ENCODE assay signal across 29 cellular contexts in genomic region chr20:52076164-52076563, GRCh38.
DNase-seq lines count a peak whose midpoint lies in the region; FAIRE-seq and TF ChIP-seq lines count a peak whose summit lies in the region.
"Had no signal": no experiment of that assay in that cellular context is flagged by ENCODE, and none has a peak within 500 bp of the region (broad histone marks: within the 10 kb centered on the region; RNA-seq: fewer than 3 reads in every experiment).

No MANE protein-coding gene starts in this region.

- FAIRE-seq in urothelium cell line (lab: Jason Lieb, UNC), result no peak
- FAIRE-seq: frontal cortex, G401.6 had no signal

- no peaks in the 10 kb centered on the region for H3K9me3 ChIP-seq in esophagus squamous epithelium
- H3K9me3 ChIP-seq: adrenal gland, BLaER1, lower lobe of right lung, transverse colon had no signal

- H3K36me3 ChIP-seq in esophagus squamous epithelium, result peaks cover 0 to 6% (median 0%) of the 10 kb centered on the region in 3 donors
- H3K36me3 ChIP-seq: adrenal gland, BLaER1, lower lobe of right lung, transverse colon had no signal

- no peaks in the 10 kb centered on the region for H3K27me3 ChIP-seq in esophagus squamous epithelium
- H3K27me3 ChIP-seq: adrenal gland, BLaER1, transverse colon had no signal

- intact Hi-C loops in esophagus squamous epithelium (cut with DNase I), result no loop called here

- peaks cover 0 to 2% (median 0%) of the 10 kb centered on the region in 3 donors for H3K4me1 ChIP-seq in esophagus squamous epithelium
- H3K4me1 ChIP-seq: adrenal gland, lower lobe of right lung, transverse colon had no signal

- H3K27ac ChIP-seq in esophagus squamous epithelium, result no peak overlapping the region
- H3K27ac ChIP-seq: adrenal gland, BLaER1, epithelial cell of prostate, lower lobe of right lung, PC-9, transverse colon had no signal

- WGBS in esophagus squamous epithelium, 2 donors, result 86 to 97% methylated on average over 2 of the region's 2 CpGs

- DNase-seq in AG10803 (ENCODE audit: low read depth), result peak; percentile 6
- DNase-seq in LNCaP clone FGC (ENCODE audit: low read depth), result peak; percentile 17
- peak; percentile 48 for DNase-seq in astrocyte of the spinal cord (ENCODE audit: low read depth, low spot score)
- peak; percentile 17 for DNase-seq in fibroblast of peridontal ligament (ENCODE audit: extremely low read depth)
- DNase-seq in esophagus squamous epithelium (lab: John Stamatoyannopoulos, UW), result no peak
- no peak for DNase-seq in midbrain (lab: John Stamatoyannopoulos, UW)
- no peak for DNase-seq in A172 (ENCODE audit: low spot score)
- no peak for DNase-seq in urothelium cell line (ENCODE audit: low spot score)
- DNase-seq: ACHN; activated CD4-positive, alpha-beta T cell treated with anti-CD3 and anti-CD28 coated beads, Interleukin-2, amount 50 U/mL, for 48 hours; activated CD4-positive, CD25-positive, alpha-beta regulatory T cell treated with anti-CD3 and anti-CD28 coated beads, Interleukin-2, amount 50 U/mL, for 72 hours; activated CD8-positive, alpha-beta memory T cell treated with anti-CD3 and anti-CD28 coated beads, Interleukin-2, amount 50 U/mL, for 4 hours; activated naive CD4-positive, alpha-beta T cell treated with Interleukin-2 at 50 U/mL for 16 hours; adrenal gland; DMS53; effector CD8-positive, alpha-beta T cell; lower lobe of right lung; natural killer cell; NCI-H526; NK-92 treated with Interleukin-12 subunit alpha and Interleukin-12 subunit beta, amount 100 ng/mL, for 24 hours; nucleus accumbens; PC-9; stimulated activated CD4-positive, alpha-beta T cell treated with anti-CD3 and anti-CD28 coated beads, Interleukin-15, amount 100 ng/mL, for 24 hours; stimulated activated CD4-positive, alpha-beta T cell treated with anti-CD3 and anti-CD28 coated beads, Interleukin-4, amount 100 ng/mL, for 4 hours; transverse colon had no signal

- no peak for TF ChIP-seq POLR2A in esophagus squamous epithelium (IDR thresholded peaks at IDR 0.05)

- TF ChIP-seq CTCF in AG10803 (conservative IDR thresholded peaks at IDR 0.05; ENCODE audit: low read length), result no peak
- TF ChIP-seq CTCF in LNCaP clone FGC (IDR thresholded peaks at IDR 0.05; ENCODE audit: control insufficient read depth, extremely low read depth, insufficient read depth), result no peak
- TF ChIP-seq CTCF in astrocyte of the spinal cord (IDR thresholded peaks at IDR 0.05; ENCODE audit: low read depth, low read length), result no peak
- no peak for TF ChIP-seq CTCF in esophagus squamous epithelium (IDR thresholded peaks at IDR 0.05)

- in situ Hi-C loops in astrocyte of the spinal cord (cut with HindIII; ENCODE audit: low sequenced_read_pairs), result no loop called here

- no peak overlapping the region for H3K4me3 ChIP-seq in AG10803 (ENCODE audit: low read length)
- no peak overlapping the region for H3K4me3 ChIP-seq in LNCaP clone FGC (ENCODE audit: low read depth, low read length)
- no peak overlapping the region for H3K4me3 ChIP-seq in astrocyte of the spinal cord (ENCODE audit: low read depth, low read length)
- H3K4me3 ChIP-seq in esophagus squamous epithelium, result no peak overlapping the region
- H3K4me3 ChIP-seq: adrenal gland, BLaER1, lower lobe of right lung, PC-9, transverse colon had no signal

Comparison
In these comparisons a context has a peak if more than half of its experiments do, and no peak if none do; other contexts are left out.
1. DNase-seq: peak in AG10803 (single experiment), LNCaP clone FGC (single experiment), astrocyte of the spinal cord (single experiment) and fibroblast of peridontal ligament (single experiment); none in esophagus squamous epithelium (single experiment), midbrain (single experiment), A172 (single experiment) and urothelium cell line (single experiment).